ENCODE assay signal across 19 cellular contexts in the genomic region with DNA sequence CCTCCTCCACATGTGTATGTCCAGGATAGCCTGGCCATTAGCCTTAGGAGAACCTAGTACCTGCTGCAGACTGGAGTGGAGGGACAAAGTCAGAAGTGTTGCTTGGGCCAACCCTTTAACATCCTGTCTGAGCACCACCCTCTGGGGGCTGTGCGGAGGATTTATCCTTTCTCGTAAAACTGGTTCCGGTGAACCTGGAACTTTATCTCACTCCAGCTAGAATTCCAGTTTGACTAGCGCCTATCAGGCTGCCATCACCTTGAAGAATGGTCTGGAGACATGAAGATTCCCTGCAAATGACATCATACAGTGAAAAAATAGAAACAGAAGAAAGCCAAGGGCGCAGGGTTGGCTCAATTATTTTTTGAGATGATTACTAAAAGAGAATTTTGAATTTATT. TPM values are rescaled to one million over a fixed set of nuclear protein-coding genes. Genes with fewer than 3 reads are reported as not detected.
"Had no signal": no experiment of that assay in that cellular context is flagged by ENCODE, and none has a peak within 500 bp of the region (broad histone marks: within the 10 kb centered on the region; RNA-seq: fewer than 3 reads in every experiment).

No MANE protein-coding gene starts in this region.

- H3K4me3 Mint-ChIP-seq: activated CD8-positive, alpha-beta memory T cell treated with anti-CD3 and anti-CD28 coated beads, Interleukin-2, amount 10 ng/mL, durations not matched to agents 7 days and 5 days; activated T-cell treated with anti-CD3 and anti-CD28 coated beads, Interleukin-2, amount 50 U/mL, for 24 hours; brain; dendritic cell treated with granulocyte-macrophage colony-stimulating factor and Interleukin-4, amounts not matched to agents 40 ng/mL and 50 ng/mL, for 4 days; effector memory CD8-positive, alpha-beta T cell; stimulated activated effector memory CD8-positive, alpha-beta T cell treated with anti-CD3 and anti-CD28 coated beads, Interleukin-12 subunit alpha, Interleukin-12 subunit beta, amount 100 ng/mL, for 72 hours had no signal

- H3K4me3 ChIP-seq: esophagus squamous epithelium, ovary, skin epidermis, tibial artery had no signal

- H3K9me3 ChIP-seq: esophagus squamous epithelium, ovary, tibial artery had no signal

- H3K9me3 Mint-ChIP-seq: activated naive CD4-positive, alpha-beta T cell treated with anti-CD3 and anti-CD28 coated beads, Interleukin-2, amount 50 U/mL, for 72 hours; activated T-cell treated with anti-CD3 and anti-CD28 coated beads, Interleukin-2, amount 50 U/mL, for 24 hours; dendritic cell treated with granulocyte-macrophage colony-stimulating factor and Interleukin-4, amounts not matched to agents 40 ng/mL and 50 ng/mL, for 4 days; effector memory CD8-positive, alpha-beta T cell; stimulated activated effector memory CD8-positive, alpha-beta T cell treated with anti-CD3 and anti-CD28 coated beads, Interleukin-12 subunit alpha, Interleukin-12 subunit beta, amount 100 ng/mL, for 72 hours had no signal

- H3K4me1 ChIP-seq: tibial artery had no signal

- H3K27me3 ChIP-seq: esophagus squamous epithelium, ovary, tibial artery had no signal

- H3K36me3 ChIP-seq: ovary, tibial artery had no signal

- H3K27me3 Mint-ChIP-seq: activated CD8-positive, alpha-beta memory T cell treated with anti-CD3 and anti-CD28 coated beads, Interleukin-2, amount 10 ng/mL, durations not matched to agents 7 days and 5 days; dendritic cell treated with granulocyte-macrophage colony-stimulating factor and Interleukin-4, amounts not matched to agents 40 ng/mL and 50 ng/mL, for 4 days; effector memory CD8-positive, alpha-beta T cell had no signal

- H3K27ac ChIP-seq: ovary, tibial artery had no signal

- H3K27ac Mint-ChIP-seq: activated CD8-positive, alpha-beta memory T cell treated with anti-CD3 and anti-CD28 coated beads, Interleukin-2, amount 10 ng/mL, durations not matched to agents 7 days and 5 days; activated naive CD4-positive, alpha-beta T cell treated with anti-CD3 and anti-CD28 coated beads, Interleukin-2, amount 50 U/mL, for 72 hours; activated T-cell treated with anti-CD3 and anti-CD28 coated beads, Interleukin-2, amount 50 U/mL, for 24 hours; dendritic cell treated with granulocyte-macrophage colony-stimulating factor and Interleukin-4, amounts not matched to agents 40 ng/mL and 50 ng/mL, for 4 days; effector memory CD8-positive, alpha-beta T cell; stimulated activated effector memory CD8-positive, alpha-beta T cell treated with anti-CD3 and anti-CD28 coated beads, Interleukin-12 subunit alpha, Interleukin-12 subunit beta, amount 100 ng/mL, for 72 hours had no signal

- DNase-seq: activated CD8-positive, alpha-beta memory T cell treated with anti-CD3 and anti-CD28 coated beads, Interleukin-2, amount 10 ng/mL, durations not matched to agents 7 days and 5 days; activated effector memory CD4-positive, alpha-beta T cell treated with anti-CD3 and anti-CD28 coated beads, Interleukin-2, amount 50 U/mL, for 16 hours; activated T-cell treated with anti-CD3 and anti-CD28 coated beads, Interleukin-2, amount 50 U/mL, for 24 hours; amygdala; cerebellar nuclear complex; effector memory CD8-positive, alpha-beta T cell; esophagus squamous epithelium; head of caudate nucleus; kidney; left ventricle myocardium superior; ovary; T-helper 2 cell; tibial artery had no signal

- H3K36me3 Mint-ChIP-seq: brain had no signal

- ATAC-seq: activated CD8-positive, alpha-beta memory T cell treated with anti-CD3 and anti-CD28 coated beads, Interleukin-2, amount 10 ng/mL, durations not matched to agents 7 days and 5 days; activated naive CD4-positive, alpha-beta T cell treated with anti-CD3 and anti-CD28 coated beads, Interleukin-2, amount 50 U/mL, for 72 hours; effector memory CD8-positive, alpha-beta T cell; left ventricle myocardium superior; stimulated activated effector memory CD8-positive, alpha-beta T cell treated with anti-CD3 and anti-CD28 coated beads, Interleukin-12 subunit alpha, Interleukin-12 subunit beta, amount 100 ng/mL, for 72 hours had no signal

RNA-seq across cellular contexts. Expression of a gene that starts 25.6 kb away (rescaled TPM):
- total RNA-seq: activated CD8-positive, alpha-beta memory T cell treated with anti-CD3 and anti-CD28 coated beads, Interleukin-2, amount 10 ng/mL, durations not matched to agents 7 days and 5 days; activated naive CD4-positive, alpha-beta T cell treated with anti-CD3 and anti-CD28 coated beads, Interleukin-2, amount 50 U/mL, for 72 hours; mesenteric fat pad had no signal

RNA-seq across cellular contexts. Expression of a gene that starts 59.8 kb away (rescaled TPM):
- total RNA-seq: mesenteric fat pad had no signal
